Comparison of ENCODE assay signal across 8 cellular contexts in genomic region chr7:30548762-30549344, GRCh38. TPM values are rescaled to one million over a fixed set of nuclear protein-coding genes. Genes with fewer than 3 reads are reported as not detected.
DNase-seq lines count a peak whose midpoint lies in the region; ATAC-seq, FAIRE-seq and TF ChIP-seq lines count a peak whose summit lies in the region.

No MANE protein-coding gene starts in this region.

- peak; percentile 82 for FAIRE-seq in GM12891 (lab: Jason Lieb, UNC)

- no peaks in the 10 kb centered on the region for H3K79me2 ChIP-seq in OCI-LY7 (ENCODE audit: insufficient read depth, low read depth, low read length)
- no peaks in the 10 kb centered on the region for H3K79me2 ChIP-seq in parathyroid adenoma

- DNase-seq in ACHN (peak; percentile 76), GM12891 (ENCODE audit: insufficient read length, low spot score) (no peak), HuH-7.5 (ENCODE audit: low spot score) (peak; percentile 64), OCI-LY7 (ENCODE audit: low spot score) (peak; percentile 61), adipocyte (ENCODE audit: low read depth) (peak; percentile 88), head of caudate nucleus (peak; percentile 42 to 93 (median 82))

- in situ Hi-C loops in ACHN (cut with HindIII; ENCODE audit: low pct_ligation_motif_present, low pct_unique_long_range_greater_than_20kb, low sequenced_read_pairs): no loop called here

- no peaks in the 10 kb centered on the region for H3K27me3 ChIP-seq in adipocyte (replicated peaks; ENCODE audit: control insufficient read depth, insufficient read depth, low read length)
- no peaks in the 10 kb centered on the region for H3K27me3 ChIP-seq in parathyroid adenoma (ENCODE audit: control insufficient read depth, insufficient read depth, low read length)

- no peak overlapping the region for H3K4me2 ChIP-seq in OCI-LY7 (ENCODE audit: low read length)
- H3K4me2 ChIP-seq in parathyroid adenoma (ENCODE audit: low read length): no peak overlapping the region

- H3K4me3 ChIP-seq in OCI-LY7 (ENCODE audit: low read depth, low read length, poor library complexity, severe bottlenecking) (no peak overlapping the region), adipocyte (ENCODE audit: low read length) (no peak overlapping the region), parathyroid adenoma (ENCODE audit: low read depth, low read length) (no peak overlapping the region)

- no peaks in the 10 kb centered on the region for H3K9me2 ChIP-seq in OCI-LY7 (ENCODE audit: insufficient read depth, low read length)

- CTCF ChIA-PET in OCI-LY7 (lab: Charles Lee; ENCODE audit: unreplicated experiment): interaction anchor here (1.4 kb wide), 1 partner anchor 15 kb away, joined by 8 read pairs; no protein-coding TSS in a partner anchor

- TF ChIP-seq CTCF in OCI-LY7 (conservative IDR thresholded peaks at IDR 0.05; ENCODE audit: low read length) (peak; percentile 91), parathyroid adenoma (IDR thresholded peaks at IDR 0.05) (peak; percentile 88)

- H4K20me1 ChIP-seq in OCI-LY7 (ENCODE audit: insufficient read depth, low read length): no peaks in the 10 kb centered on the region

- H3K36me3 ChIP-seq in OCI-LY7 (ENCODE audit: insufficient read depth, low read length) (no peaks in the 10 kb centered on the region), adipocyte (ENCODE audit: control insufficient read depth, insufficient read depth, low read length, severe bottlenecking) (peaks cover 30% of the 10 kb centered on the region), parathyroid adenoma (ENCODE audit: control insufficient read depth, insufficient read depth, low read length) (no peaks in the 10 kb centered on the region)

- no TSS peak for BruUV-seq in OCI-LY7 (replicated peaks; lab: Mats Ljungman, UMichigan)

- intact Hi-C loops in OCI-LY7 (cut with micrococcal nuclease; ENCODE audit: unreplicated experiment) (loop anchor here (1.0 to 5.0 kb wide), 3 partner anchors 15 to 193 kb away; no protein-coding TSS in a partner anchor), head of caudate nucleus (cut with DNase I) (no loop called here)

- H3K27ac ChIP-seq in OCI-LY7 (ENCODE audit: low read depth, low read length, poor library complexity, severe bottlenecking) (no peak overlapping the region), parathyroid adenoma (no peak overlapping the region)

- H3K9ac ChIP-seq in adipocyte (ENCODE audit: low read length): no peak overlapping the region
- H3K9ac ChIP-seq in parathyroid adenoma: no peak overlapping the region

- POLR2A ChIA-PET in OCI-LY7 (lab: Charles Lee): interaction anchor here (0.5 to 2.0 kb wide), 3 partner anchors 33 to 429 kb away, joined by 3 to 5 read pairs (median 3); no protein-coding TSS in a partner anchor

- ATAC-seq in GM19395 (IDR thresholded peaks at IDR 0.05; ENCODE audit: unreplicated experiment): no peak

- H3K4me1 ChIP-seq in OCI-LY7 (ENCODE audit: insufficient read depth, low read length, poor library complexity, severe bottlenecking) (peaks cover 43% of the 10 kb centered on the region), adipocyte (ENCODE audit: control insufficient read depth, insufficient read depth, low read length) (peaks cover 9% of the 10 kb centered on the region), parathyroid adenoma (peaks cover 19% of the 10 kb centered on the region)

- no peak for TF ChIP-seq POLR2A in GM12891 (IDR thresholded peaks at IDR 0.05; ENCODE audit: low read depth, low read length)

- H2AFZ ChIP-seq in OCI-LY7 (ENCODE audit: low read length) (no peak overlapping the region), parathyroid adenoma (peak overlapping the region; percentile 16)

- H3K9me3 ChIP-seq in OCI-LY7 (ENCODE audit: low read length): no peaks in the 10 kb centered on the region
- no peaks in the 10 kb centered on the region for H3K9me3 ChIP-seq in adipocyte (ENCODE audit: control insufficient read depth, low read length)
- H3K9me3 ChIP-seq in parathyroid adenoma (ENCODE audit: control insufficient read depth, low read length): no peaks in the 10 kb centered on the region

TF ChIP-seq in GM12891, 5 proteins besides CTCF, POLR2A, EP300 and RAD21:
- TF ChIP-seq TAF1 (IDR thresholded peaks at IDR 0.05; ENCODE audit: low read depth, low read length): no peak
- no peak for TF ChIP-seq POU2F2 (IDR thresholded peaks at IDR 0.05; ENCODE audit: low read depth, low read length)
- no peak for TF ChIP-seq SPI1 (IDR thresholded peaks at IDR 0.05; ENCODE audit: low read depth, low read length)
- no peak for TF ChIP-seq PAX5 (IDR thresholded peaks at IDR 0.05; ENCODE audit: insufficient read depth, low read length, severe bottlenecking)
- no peak for TF ChIP-seq POLR2AphosphoS5 (IDR thresholded peaks at IDR 0.05; ENCODE audit: low read depth, low read length)

RNA-seq across cellular contexts. Expression of gene GGCT, which starts 44.2 kb away (rescaled TPM):
- 58.6 TPM for polyA plus RNA-seq in GM12891 (2012; ENCODE audit: low read depth, missing spikeins)
- 70.3 and 81.7 TPM in 2 replicates for total RNA-seq in OCI-LY7 (2014; rRNA removed; shearing (Covaris generic))
- 81.3 and 84.5 TPM in 2 replicates for total RNA-seq in OCI-LY7 (2022)

RNA-seq across cellular contexts. Expression of gene GARS1, which starts 45.8 kb away (rescaled TPM):
- polyA plus RNA-seq in GM12891 (2012; ENCODE audit: low read depth, missing spikeins): 98.7 TPM
- 161 and 178 TPM in 2 replicates for total RNA-seq in OCI-LY7 (2014; rRNA removed; shearing (Covaris generic))
- 355 and 375 TPM in 2 replicates for total RNA-seq in OCI-LY7 (2022)
